ENCODE assay signal across 8 cellular contexts in genomic region chr19:18831524-18832330, GRCh38. TPM values are rescaled to one million over a fixed set of nuclear protein-coding genes. Genes with fewer than 3 reads are reported as not detected.
DNase-seq lines count a peak whose midpoint lies in the region; ATAC-seq and TF ChIP-seq lines count a peak whose summit lies in the region.

Gene UPF1, plus strand, starts transcription at chr19:18831959. Its CDS starts 251 bp downstream, at chr19:18832210.

- H3K4me2 ChIP-seq in mammary epithelial cell (ENCODE audit: insufficient read depth, low read depth, low read length), result peak within 1 kb of the TSS; percentile 90

- peak within 1 kb of the TSS; percentile 85 to 94 (median 92) for H3K27ac Mint-ChIP-seq in immature natural killer cell

- BruUV-seq in mammary epithelial cell (replicated peaks; lab: Mats Ljungman, UMichigan), result no TSS peak

- H3K4me1 Mint-ChIP-seq in immature natural killer cell, result peaks cover 42 to 43% of the 10 kb centered on the region in 2 donors

- ATAC-seq in GM18868 (IDR thresholded peaks at IDR 0.05; ENCODE audit: unreplicated experiment) (peak; percentile 77), HG03108 (IDR thresholded peaks at IDR 0.05; ENCODE audit: unreplicated experiment) (peak; percentile 72)

- H2AFZ ChIP-seq in ACC112 (ENCODE audit: low read length, unreplicated experiment) (peak within 1 kb of the TSS; percentile 60), mammary epithelial cell (ENCODE audit: low read depth, low read length) (peak within 1 kb of the TSS; percentile 94)

- DNase-seq in NCI-H2196 treated with DMSO at 0.1 percent for 48 hours (lab: John Stamatoyannopoulos, UW; ENCODE audit: unreplicated experiment) (peak; percentile 82), mammary epithelial cell (peak; percentile 86), immature natural killer cell (peak; percentile 95 to 97 (median 97)), spleen (peak; percentile 100)

- CTCF ChIA-PET in mammary epithelial cell (lab: Charles Lee; ENCODE audit: low non-redundant PET), result interaction anchor here (0.6 to 1.1 kb wide), 2 partner anchors 15 to 111 kb away, joined by 4 to 7 read pairs; no protein-coding TSS in a partner anchor

- H3K36me3 Mint-ChIP-seq in immature natural killer cell, result peaks cover 0 to 17% (median 0%) of the 10 kb centered on the region in 3 donors

- intact Hi-C loops in mammary epithelial cell (cut with micrococcal nuclease) (loop anchor here (2.0 to 5.0 kb wide), 3 partner anchors 15 to 149 kb away; partner anchors contain the start of gene CRTC1), spleen (cut with DNase I; ENCODE audit: low total_unique reads) (no loop called here)

- H3K79me2 ChIP-seq in ACC112 (ENCODE audit: control insufficient read depth, insufficient read depth, low read length, unreplicated experiment) (peaks cover 50% of the 10 kb centered on the region), mammary epithelial cell (ENCODE audit: insufficient read depth, low read length) (peaks cover 50% of the 10 kb centered on the region)

- H3K36me3 ChIP-seq in ACC112 (ENCODE audit: insufficient read depth, low read length) (peaks cover 3% of the 10 kb centered on the region; the same call in 1 of the 2 replicates), mammary epithelial cell (ENCODE audit: insufficient read depth, low read length) (no peaks in the 10 kb centered on the region), spleen (peaks cover 0 to 30% (median 5%) of the 10 kb centered on the region in 6 donors)

- peak in 1 of 3 donors; percentile 47 for TF ChIP-seq POLR2A in spleen (IDR thresholded peaks at IDR 0.05)

- peaks cover 6% of the 10 kb centered on the region for H4K20me1 ChIP-seq in mammary epithelial cell (ENCODE audit: insufficient read depth, low read length)

- H3K27me3 ChIP-seq in ACC112 (ENCODE audit: insufficient read depth, low read length) (no peaks in the 10 kb centered on the region), mammary epithelial cell (ENCODE audit: insufficient read depth, low read length) (no peaks in the 10 kb centered on the region), spleen (replicated peaks in 1 of 7) (peaks cover 0 to 7% (median 0%) of the 10 kb centered on the region in 7 donors)

- H3K9me3 ChIP-seq in mammary epithelial cell (replicated peaks; ENCODE audit: insufficient read depth, low read length) (no peaks in the 10 kb centered on the region), spleen (peaks cover 0 to 11% (median 8%) of the 10 kb centered on the region in 8 donors)

- dilution Hi-C loops in mammary epithelial cell (cut with HindIII; ENCODE audit: low sequenced_read_pairs), result no loop called here

- H3K4me3 ChIP-seq in ACC112 (ENCODE audit: low read depth, low read length) (peak within 1 kb of the TSS; percentile 93), WI38 (ENCODE audit: low read depth, low read length) (peak within 1 kb of the TSS; percentile 87), mammary epithelial cell (replicated peaks in 1 of 3; ENCODE audit: insufficient read depth in 1 of 3, low read depth in 2 of 3, low read length in 3 of 3) (peak within 1 kb of the TSS; percentile 87 to 90 (median 88)), spleen (peak within 1 kb of the TSS; percentile 35 to 95 (median 80))

- H3K9ac ChIP-seq in mammary epithelial cell (ENCODE audit: insufficient read depth, low read length), result peak within 1 kb of the TSS; percentile 86

- H3K9me3 Mint-ChIP-seq in immature natural killer cell, result peaks cover 0 to 8% (median 7%) of the 10 kb centered on the region in 6 donors

- TF ChIP-seq CTCF in WI38 (IDR thresholded peaks at IDR 0.05; ENCODE audit: low read depth, low read length) (no peak), mammary epithelial cell (conservative IDR thresholded peaks at IDR 0.05 in 1 of 2, IDR thresholded peaks at IDR 0.05 in 1 of 2; ENCODE audit: extremely low read depth in 1 of 2, insufficient read depth in 1 of 2, low read depth in 1 of 2, low read length in 2 of 2) (no peak), spleen (IDR thresholded peaks at IDR 0.05 in 8 of 11, conservative IDR thresholded peaks at IDR 0.05 in 3 of 11) (peak in 3 of 11 experiments; percentile 24 to 40 (median 36))

- H3K4me3 Mint-ChIP-seq in immature natural killer cell, result peak within 1 kb of the TSS; percentile 91 to 95 (median 93)

- H3K4me1 ChIP-seq in ACC112 (ENCODE audit: control insufficient read depth, insufficient read depth, low read length, unreplicated experiment) (peaks cover 17% of the 10 kb centered on the region), mammary epithelial cell (ENCODE audit: insufficient read depth, low read length) (peaks cover 9% of the 10 kb centered on the region), spleen (peaks cover 27 to 54% (median 48%) of the 10 kb centered on the region in 6 donors)

- in situ Hi-C loops in mammary epithelial cell (cut with MboI; ENCODE audit: low sequenced_read_pairs in 2 of 2), result no loop called here

- H3K27ac ChIP-seq in ACC112 (ENCODE audit: low read depth, low read length) (peak within 1 kb of the TSS; percentile 67; the same call in 1 of the 2 replicates), mammary epithelial cell (ENCODE audit: insufficient read depth, low read depth, low read length) (peak within 1 kb of the TSS; percentile 54), spleen (peak within 1 kb of the TSS; percentile 75 to 96 (median 93))

- peaks cover 2 to 10% (median 7%) of the 10 kb centered on the region in 3 donors for H3K27me3 Mint-ChIP-seq in immature natural killer cell (ENCODE audit: low read depth in 3 of 3)

- whole genome bisulfite sequencing in mammary epithelial cell (ENCODE audit: low coverage, missing lambda C conversion rate), result 1% methylated on average over 27 of the region's 98 CpGs
- WGBS in spleen, 5 donors, result 0 to 1% (median 1%) methylated on average over 49 to 98 of the region's 98 CpGs

RNA-seq across cellular contexts. Expression of gene UPF1, which starts in this region (rescaled TPM):
- total RNA-seq in mammary epithelial cell (10 to 100 TPM; 74.5 to 82.0 TPM), spleen (100 to 1,000 TPM in 1 of 7 donors, 10 to 100 TPM in 6; 81.3 to 161 (median 87.7) TPM)
- polyA plus RNA-seq in mammary epithelial cell (49.9 TPM), immature natural killer cell (10 to 100 TPM in 1 of 3 donors, 1 to 10 TPM in 2; 1.1 to 16.6 (median 5.2) TPM), spleen (10 to 100 TPM; 31.2 to 63.5 (median 34.8) TPM)
- polyA minus RNA-seq in mammary epithelial cell, result 163 TPM

Comparison
In these comparisons a context has a peak if more than half of its experiments do, and no peak if none do; other contexts are left out.
1. Peak in every context shown above with its lines: DNase-seq, ATAC-seq, H3K4me3 ChIP-seq and H3K27ac ChIP-seq.